In the genomic region with DNA sequence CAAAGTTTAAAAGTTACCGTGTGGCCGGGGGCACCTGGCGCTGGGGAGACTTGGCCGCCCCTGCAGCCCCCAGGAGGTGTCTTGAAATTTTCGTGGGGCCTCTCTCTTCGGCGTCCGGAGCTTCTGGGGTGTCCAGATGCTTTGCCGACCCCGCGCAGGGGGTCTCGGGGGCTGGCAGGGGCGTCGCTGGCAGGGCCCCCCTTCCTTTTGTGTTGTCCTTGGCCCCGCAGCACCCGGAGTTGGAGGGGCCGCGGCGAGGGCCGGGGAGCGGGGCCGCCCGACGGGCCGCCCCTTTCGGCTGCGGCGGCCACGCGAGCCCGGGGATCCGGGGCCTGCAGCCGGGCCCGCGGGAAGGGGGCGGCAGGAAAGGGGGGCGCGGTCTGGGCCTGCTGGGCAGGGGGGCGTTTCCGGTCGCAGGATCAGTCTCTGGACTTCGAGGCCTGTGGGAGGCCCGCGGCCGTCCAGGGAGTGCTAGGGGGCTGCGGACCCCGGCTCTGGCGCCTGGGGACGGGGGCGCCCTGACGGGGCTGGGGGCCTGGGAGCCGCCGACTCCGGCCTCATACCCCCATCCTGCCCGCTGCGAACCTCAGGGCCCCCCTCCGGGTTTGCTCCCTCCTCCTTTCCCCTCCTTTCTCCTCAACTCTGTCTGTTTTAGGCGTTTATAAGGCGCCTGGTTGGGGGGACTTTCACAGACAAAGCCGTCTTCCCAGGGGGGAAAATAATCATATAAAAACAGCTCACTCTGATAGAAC, we compare ENCODE assay signal across 8 cellular contexts. TPM values are rescaled to one million over a fixed set of nuclear protein-coding genes. Genes with fewer than 3 reads are reported as not detected.
DNase-seq lines count a peak whose midpoint lies in the region; ATAC-seq and TF ChIP-seq lines count a peak whose summit lies in the region.

No MANE protein-coding gene starts in this region.

- CTCF ChIA-PET in GM10248 (lab: Yijun Ruan, JAX) (interaction anchor here (0.7 to 2.5 kb wide), 7 partner anchors 9 to 373 kb away, joined by 3 to 13 read pairs (median 3); no protein-coding TSS in a partner anchor), mammary epithelial cell (lab: Charles Lee; ENCODE audit: low non-redundant PET) (interaction anchor here (1.1 kb wide), 1 partner anchor 225 kb away, joined by 6 read pairs; no protein-coding TSS in a partner anchor)

- H3K4me1 ChIP-seq in mammary epithelial cell (ENCODE audit: insufficient read depth, low read length) = peaks cover 21% of the 10 kb centered on the region

- no peaks in the 10 kb centered on the region for H4K20me1 ChIP-seq in mammary epithelial cell (ENCODE audit: insufficient read depth, low read length)

- peaks cover 63% of the 10 kb centered on the region for H3K79me2 ChIP-seq in mammary epithelial cell (ENCODE audit: insufficient read depth, low read length)

- peak overlapping the region; percentile 36 for H2AFZ ChIP-seq in mammary epithelial cell (ENCODE audit: low read depth, low read length)

- POLR2A ChIA-PET in GM10248 (lab: Yijun Ruan, JAX) = interaction anchor here (1.8 kb wide), 1 partner anchor 16 kb away, joined by 5 read pairs; a partner anchor contains a TSS

- H3K9ac ChIP-seq in mammary epithelial cell (ENCODE audit: insufficient read depth, low read length) = peak overlapping the region; percentile 78

- TF ChIP-seq CTCF in GM10248 (IDR thresholded peaks at IDR 0.05; ENCODE audit: control extremely low read depth, extremely low read depth, low read depth, missing control alignments) (no peak), mammary epithelial cell (conservative IDR thresholded peaks at IDR 0.05 in 1 of 2, IDR thresholded peaks at IDR 0.05 in 1 of 2; ENCODE audit: extremely low read depth in 1 of 2, insufficient read depth in 1 of 2, low read depth in 1 of 2, low read length in 2 of 2) (no peak)

- no peaks in the 10 kb centered on the region for H3K9me3 ChIP-seq in mammary epithelial cell (replicated peaks; ENCODE audit: insufficient read depth, low read length)

- 3% methylated on average over 27 of the region's 60 CpGs for WGBS in mammary epithelial cell (ENCODE audit: low coverage, missing lambda C conversion rate)

- H3K4me2 ChIP-seq in mammary epithelial cell (ENCODE audit: insufficient read depth, low read depth, low read length) = peak overlapping the region; percentile 67

- no peak for ATAC-seq in HG03342 (IDR thresholded peaks at IDR 0.05; ENCODE audit: unreplicated experiment)

- H3K27me3 ChIP-seq in mammary epithelial cell (ENCODE audit: insufficient read depth, low read length) = no peaks in the 10 kb centered on the region

- intact Hi-C loops in mammary epithelial cell (cut with micrococcal nuclease) = loop anchor here (5.0 kb wide), 2 partner anchors 80 to 145 kb away; a partner anchor contains a TSS

- dilution Hi-C loops in mammary epithelial cell (cut with HindIII; ENCODE audit: low sequenced_read_pairs) = loop anchor here (5.0 to 10.0 kb wide), 2 partner anchors 60 to 97 kb away; a partner anchor contains a TSS

- in situ Hi-C loops in mammary epithelial cell (cut with MboI; ENCODE audit: low sequenced_read_pairs in 2 of 2) = no loop called here

- no TSS peak for BruUV-seq in mammary epithelial cell (replicated peaks; lab: Mats Ljungman, UMichigan)

- DNase-seq in GM10248 (ENCODE audit: extremely low spot score) (peak; percentile 39), NAMALWA (ENCODE audit: low spot score) (peak; percentile 36), mammary epithelial cell (no peak), left kidney (ENCODE audit: low read depth, low spot score) (peak; percentile 86), substantia nigra (lab: John Stamatoyannopoulos, UW) (peak in 7 of 49 donors; percentile 10 to 40 (median 18)), glomerular visceral epithelial cell (ENCODE audit: extremely low spot score) (no peak), SIG-M5 (lab: John Stamatoyannopoulos, UW) (no peak)

- H3K27ac ChIP-seq in mammary epithelial cell (ENCODE audit: insufficient read depth, low read depth, low read length) = peak overlapping the region; percentile 75
- peak overlapping the region; percentile 77 for H3K27ac ChIP-seq in substantia nigra (ENCODE audit: low read depth, low read length, poor library complexity, severe bottlenecking)

- no peaks in the 10 kb centered on the region for H3K36me3 ChIP-seq in mammary epithelial cell (ENCODE audit: insufficient read depth, low read length)

- peak overlapping the region; percentile 82 to 90 (median 86) for H3K4me3 ChIP-seq in mammary epithelial cell (replicated peaks in 1 of 3; ENCODE audit: insufficient read depth in 1 of 3, low read depth in 2 of 3, low read length in 3 of 3)

RNA-seq across cellular contexts. Expression of a gene that starts 0.9 kb away (rescaled TPM):
- total RNA-seq in mammary epithelial cell = 10 to 100 TPM; 30.0 to 62.9 TPM
- 26.3 TPM for polyA plus RNA-seq in mammary epithelial cell
- 39.8 TPM for polyA minus RNA-seq in mammary epithelial cell

RNA-seq across cellular contexts. Expression of a gene that starts 16.2 kb away (rescaled TPM):
- 100 to 1,000 TPM in 1 of 2 donors, 10 to 100 TPM in 1; 47.8 to 127 TPM for total RNA-seq in mammary epithelial cell
- 145 TPM for polyA plus RNA-seq in mammary epithelial cell
- 192 TPM for polyA minus RNA-seq in mammary epithelial cell

Comparison
In these comparisons a context has a peak if more than half of its experiments do, and no peak if none do; other contexts are left out.
1. DNase-seq: peak in GM10248 (single experiment), NAMALWA (single experiment) and left kidney (single experiment); none in mammary epithelial cell (single experiment), glomerular visceral epithelial cell (single experiment) and SIG-M5 (single experiment).